In the genomic region with DNA sequence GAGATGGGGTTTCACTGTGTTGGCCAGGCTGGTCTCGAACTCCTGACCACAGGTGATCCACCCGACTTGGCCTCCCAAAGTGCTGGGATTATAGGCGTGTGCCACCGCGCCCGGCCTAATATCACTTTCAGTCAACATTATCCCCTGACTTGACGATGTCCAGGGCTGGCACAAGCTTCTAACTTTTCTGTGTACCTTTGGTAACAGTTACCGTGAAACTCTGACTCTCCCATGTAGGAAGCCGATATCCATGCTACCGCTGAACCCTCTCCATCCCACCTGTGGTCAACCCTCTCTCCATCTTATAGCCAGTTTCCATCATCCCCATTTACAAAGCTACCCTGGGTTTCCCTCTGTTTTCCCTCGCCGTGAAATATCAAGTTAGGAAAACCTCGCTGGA, we compare ENCODE assay signal across 18 cellular contexts.
DNase-seq lines count a peak whose midpoint lies in the region; ATAC-seq and TF ChIP-seq lines count a peak whose summit lies in the region.
"Had no signal": no experiment of that assay in that cellular context is flagged by ENCODE, and none has a peak within 500 bp of the region (broad histone marks: within the 10 kb centered on the region; RNA-seq: fewer than 3 reads in every experiment).

No MANE protein-coding gene starts in this region.

- intact Hi-C loops in right cardiac atrium (cut with DNase I), result no loop called here

- H3K27me3 ChIP-seq in right atrium auricular region (no peaks in the 10 kb centered on the region), right cardiac atrium (ENCODE audit: control insufficient read depth, insufficient read depth) (no peaks in the 10 kb centered on the region), endodermal cell (ENCODE audit: control insufficient read depth, insufficient read depth, low read length, poor library complexity, severe bottlenecking) (no peaks in the 10 kb centered on the region), osteoblast (ENCODE audit: insufficient read depth, low read length) (no peaks in the 10 kb centered on the region)

- H3K4me2 ChIP-seq in osteoblast (ENCODE audit: insufficient read depth, low read length), result no peak overlapping the region

- H3K27ac ChIP-seq in right atrium auricular region (no peak overlapping the region), right cardiac atrium (ENCODE audit: low read length) (no peak overlapping the region), endodermal cell (ENCODE audit: low read depth, low read length) (no peak overlapping the region), osteoblast (ENCODE audit: low read depth, low read length) (no peak overlapping the region)
- H3K27ac ChIP-seq: HL-60 had no signal

- H3K9me3 Mint-ChIP-seq in endodermal cell, result peaks cover 6% of the 10 kb centered on the region
- H3K9me3 Mint-ChIP-seq: CD4-positive, alpha-beta T cell had no signal

- H3K36me3 Mint-ChIP-seq in endodermal cell (ENCODE audit: low read depth), result peaks cover 3% of the 10 kb centered on the region

- no peaks in the 10 kb centered on the region for H3K79me2 ChIP-seq in osteoblast (ENCODE audit: insufficient read depth, low read length)

- H3K27ac Mint-ChIP-seq in endodermal cell, result no peak overlapping the region
- H3K27ac Mint-ChIP-seq: B cell; CD4-positive, alpha-beta T cell; HFFc6 had no signal

- ATAC-seq in right cardiac atrium, result no peak
- ATAC-seq in GM19397 (IDR thresholded peaks at IDR 0.05; ENCODE audit: unreplicated experiment), result no peak
- no peak for ATAC-seq in GM18502 (IDR thresholded peaks at IDR 0.05; ENCODE audit: poor library complexity, unreplicated experiment)

- no peak overlapping the region for H3K4me3 Mint-ChIP-seq in endodermal cell
- H3K4me3 Mint-ChIP-seq: B cell; CD4-positive, alpha-beta T cell; HFFc6 had no signal

- peak; percentile 5 for DNase-seq in right atrium auricular region (ENCODE audit: low spot score)
- DNase-seq in right cardiac atrium, result no peak
- DNase-seq in endodermal cell, result peak; percentile 23
- peak; percentile 60 for DNase-seq in osteoblast (ENCODE audit: insufficient read length, low spot score, missing footprints)
- DNase-seq in NCI-H2107 treated with DMSO at 0.1 percent for 48 hours (lab: John Stamatoyannopoulos, UW; ENCODE audit: unreplicated experiment), result no peak
- no peak for DNase-seq in SW480 (ENCODE audit: low spot score)
- DNase-seq: ACHN; C1 segment of cervical spinal cord; Calu3; CD4-positive, alpha-beta T cell; DMS 273 treated with DMSO at 0.1 percent for 48 hours; GOT3; HCEC 1CT; HFFc6 had no signal

- H2AFZ ChIP-seq in osteoblast (ENCODE audit: low read length), result no peak overlapping the region

- WGBS in right cardiac atrium, result 88% methylated on average over 13 of the region's 13 CpGs
- WGBS in endodermal cell (ENCODE audit: insufficient coverage in 1 of 2, insufficient read length in 1 of 2), 2 experiments, result 92 to 97% methylated on average over 13 of the region's 13 CpGs

- no peak overlapping the region for H3K9ac ChIP-seq in endodermal cell (ENCODE audit: extremely low read depth, low read length, poor library complexity, severe bottlenecking)

- H3K36me3 ChIP-seq in right atrium auricular region (no peaks in the 10 kb centered on the region), endodermal cell (ENCODE audit: control insufficient read depth, insufficient read depth, low read length) (no peaks in the 10 kb centered on the region), osteoblast (ENCODE audit: insufficient read depth, low read length) (no peaks in the 10 kb centered on the region)

- H3K27me3 Mint-ChIP-seq in endodermal cell (ENCODE audit: insufficient read depth), result no peaks in the 10 kb centered on the region
- H3K27me3 Mint-ChIP-seq: B cell; CD4-positive, alpha-beta T cell had no signal

- TF ChIP-seq CTCF in right atrium auricular region (IDR thresholded peaks at IDR 0.05) (no peak), endodermal cell (conservative IDR thresholded peaks at IDR 0.05) (no peak), osteoblast (IDR thresholded peaks at IDR 0.05; ENCODE audit: extremely low read depth, low read depth, low read length) (no peak)

- H3K4me3 ChIP-seq in right atrium auricular region (no peak overlapping the region), right cardiac atrium (ENCODE audit: low read length) (no peak overlapping the region), endodermal cell (ENCODE audit: low read length) (no peak overlapping the region), osteoblast (ENCODE audit: insufficient read depth, low read length) (no peak overlapping the region)

- H3K9me3 ChIP-seq in right atrium auricular region (peaks cover 0 to 3% of the 10 kb centered on the region in 2 donors), right cardiac atrium (ENCODE audit: control insufficient read depth, low read length) (no peaks in the 10 kb centered on the region), endodermal cell (ENCODE audit: control insufficient read depth, low read length) (no peaks in the 10 kb centered on the region), osteoblast (ENCODE audit: low read depth, low read length) (no peaks in the 10 kb centered on the region)

- H4K20me1 ChIP-seq in osteoblast (ENCODE audit: insufficient read depth, low read length), result no peaks in the 10 kb centered on the region

- no peaks in the 10 kb centered on the region for H3K4me1 ChIP-seq in right atrium auricular region
- no peaks in the 10 kb centered on the region for H3K4me1 ChIP-seq in right cardiac atrium (ENCODE audit: control insufficient read depth, insufficient read depth, low read length)
- H3K4me1 ChIP-seq in endodermal cell (ENCODE audit: control insufficient read depth, insufficient read depth, low read length), result no peaks in the 10 kb centered on the region
- H3K4me1 ChIP-seq in osteoblast (ENCODE audit: insufficient read depth, low read length), result no peaks in the 10 kb centered on the region

- H3K4me1 Mint-ChIP-seq in endodermal cell, result peaks cover 4% of the 10 kb centered on the region
- H3K4me1 Mint-ChIP-seq: B cell had no signal

Comparison
In these comparisons a context has a peak if more than half of its experiments do, and no peak if none do; other contexts are left out.
1. DNase-seq: peak in right atrium auricular region (single experiment), endodermal cell (single experiment) and osteoblast (single experiment); none in right cardiac atrium (0 of 3), NCI-H2107 treated with DMSO at 0.1 percent for 48 hours (single experiment) and SW480 (single experiment).